Comparison of ENCODE assay signal across 1 cellular context in the genomic region with DNA sequence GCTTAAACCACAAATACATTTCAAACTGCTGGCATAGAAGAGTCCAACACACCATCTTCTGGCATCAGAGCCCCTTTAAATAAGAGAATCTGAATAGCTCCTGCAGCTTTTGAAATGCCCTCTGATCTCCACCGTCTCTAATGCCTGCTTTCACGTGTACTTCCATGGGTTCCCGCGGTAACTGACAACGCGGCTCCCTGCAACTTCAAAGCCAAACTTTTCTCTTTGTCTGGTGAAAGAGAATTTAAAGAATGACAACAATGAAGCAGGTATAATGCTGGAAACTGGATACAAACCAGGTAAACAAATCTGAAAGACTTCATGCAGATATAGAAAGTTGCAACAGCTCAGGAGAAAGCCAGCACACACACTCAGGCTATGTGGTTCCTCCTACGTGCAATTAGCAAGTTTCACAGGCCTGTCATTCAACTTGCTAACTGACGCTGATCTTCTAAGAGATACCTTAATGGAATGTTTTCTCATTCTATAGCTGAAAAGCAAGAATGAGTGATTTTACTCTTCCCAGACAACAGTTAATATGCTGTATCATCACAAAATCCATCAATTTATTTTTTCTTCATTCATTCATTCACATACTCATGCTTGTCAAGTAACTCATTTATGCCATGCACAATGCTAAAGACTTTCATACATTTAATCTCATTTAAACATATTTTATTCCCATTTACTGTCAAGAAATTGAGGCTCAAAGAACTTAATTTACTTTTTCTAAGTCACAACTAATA.
A peak's percentile ranks its signal among the peaks of the same experiment; 100 is the strongest.
TF ChIP-seq lines count a peak whose summit lies in the region.

No MANE protein-coding gene starts in this region.

TF ChIP-seq in HepG2, 621 proteins besides CTCF, POLR2A, EP300 and RAD21 (continued from another document):
- TF ChIP-seq, protein P1, sequence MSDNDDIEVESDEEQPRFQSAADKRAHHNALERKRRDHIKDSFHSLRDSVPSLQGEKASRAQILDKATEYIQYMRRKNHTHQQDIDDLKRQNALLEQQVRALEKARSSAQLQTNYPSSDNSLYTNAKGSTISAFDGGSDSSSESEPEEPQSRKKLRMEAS (IDR thresholded peaks at IDR 0.05): peak; percentile 38; the same call in 1 of the 2 replicates
- TF ChIP-seq, protein P2, sequence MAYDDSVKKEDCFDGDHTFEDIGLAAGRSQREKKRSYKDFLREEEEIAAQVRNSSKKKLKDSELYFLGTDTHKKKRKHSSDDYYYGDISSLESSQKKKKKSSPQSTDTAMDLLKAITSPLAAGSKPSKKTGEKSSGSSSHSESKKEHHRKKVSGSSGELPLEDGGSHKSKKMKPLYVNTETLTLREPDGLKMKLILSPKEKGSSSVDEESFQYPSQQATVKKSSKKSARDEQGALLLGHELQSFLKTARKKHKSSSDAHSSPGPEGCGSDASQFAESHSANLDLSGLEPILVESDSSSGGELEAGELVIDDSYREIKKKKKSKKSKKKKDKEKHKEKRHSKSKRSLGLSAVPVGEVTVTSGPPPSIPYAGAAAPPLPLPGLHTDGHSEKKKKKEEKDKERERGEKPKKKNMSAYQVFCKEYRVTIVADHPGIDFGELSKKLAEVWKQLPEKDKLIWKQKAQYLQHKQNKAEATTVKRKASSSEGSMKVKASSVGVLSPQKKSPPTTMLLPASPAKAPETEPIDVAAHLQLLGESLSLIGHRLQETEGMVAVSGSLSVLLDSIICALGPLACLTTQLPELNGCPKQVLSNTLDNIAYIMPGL (CRISPR knock-in tag; IDR thresholded peaks at IDR 0.05; ENCODE audit: borderline replicate concordance in 1 of 2, low read depth in 1 of 2): no peak
- no peak for TF ChIP-seq SOX6 (IDR thresholded peaks at IDR 0.05)
- peak; percentile 50; the same call in 1 of the 2 replicates for TF ChIP-seq SOX6 (CRISPR knock-in tag; IDR thresholded peaks at IDR 0.05)
- TF ChIP-seq ASH2L (IDR thresholded peaks at IDR 0.05; ENCODE audit: insufficient read length, low read depth, low read length): peak; percentile 51
- no peak for TF ChIP-seq ZNF777 (CRISPR knock-in tag; IDR thresholded peaks at IDR 0.05)
- no peak for TF ChIP-seq ARNT (IDR thresholded peaks at IDR 0.05)
- no peak for TF ChIP-seq ZNF354B (CRISPR knock-in tag; IDR thresholded peaks at IDR 0.05)
- no peak for TF ChIP-seq NCOA1 (CRISPR knock-in tag; IDR thresholded peaks at IDR 0.05)
